Comparison of ENCODE assay signal across 31 cellular contexts in the genomic region with DNA sequence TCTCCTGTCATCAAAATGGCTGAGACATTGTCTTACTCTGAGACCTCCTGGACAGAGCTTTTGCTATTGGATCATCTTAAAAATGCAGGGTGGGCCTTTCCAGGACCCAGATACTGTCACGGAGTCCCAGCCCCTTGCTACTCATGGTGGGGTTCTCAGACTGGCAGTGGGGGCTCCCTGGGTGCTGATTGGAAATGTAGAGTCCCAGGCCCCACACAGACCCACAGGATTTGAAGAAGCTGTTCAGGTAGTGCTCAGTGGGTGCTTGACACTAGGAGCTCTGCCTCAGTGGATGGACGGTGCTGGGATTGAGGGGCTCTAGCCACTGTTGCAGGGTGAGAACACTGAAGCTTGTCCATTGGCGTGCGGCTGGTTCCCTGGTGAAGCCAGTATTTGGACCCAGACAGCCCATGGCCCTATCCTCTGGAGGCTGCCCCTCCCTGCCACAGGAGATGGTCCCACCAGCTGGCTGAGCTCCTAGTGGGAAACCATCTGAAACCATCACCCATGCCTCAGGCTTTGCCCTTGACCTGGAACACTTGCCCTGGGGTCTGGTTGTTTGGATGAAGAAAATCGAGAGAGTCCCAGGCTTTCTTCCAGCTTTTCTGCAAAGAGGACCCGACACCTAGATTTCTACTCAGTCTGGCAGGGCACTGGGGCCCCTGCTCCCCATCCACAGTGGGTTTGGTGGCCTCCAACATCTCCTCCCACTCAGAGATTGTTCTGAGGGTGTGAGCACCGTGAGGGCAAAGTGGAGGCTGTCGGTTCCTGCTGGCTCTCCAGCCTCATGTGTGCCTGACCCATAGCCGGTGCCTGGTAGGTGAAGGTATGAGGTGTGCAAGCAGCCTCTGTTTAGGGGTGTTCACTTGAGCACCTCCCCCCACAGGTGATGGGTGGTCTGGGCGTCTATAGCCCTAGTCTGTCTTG. TPM values are rescaled to one million over a fixed set of nuclear protein-coding genes. Genes with fewer than 3 reads are reported as not detected.
DNase-seq lines count a peak whose midpoint lies in the region; ATAC-seq and TF ChIP-seq lines count a peak whose summit lies in the region.
"Had no signal": no experiment of that assay in that cellular context is flagged by ENCODE, and none has a peak within 500 bp of the region (broad histone marks: within the 10 kb centered on the region; RNA-seq: fewer than 3 reads in every experiment).

No MANE protein-coding gene starts in this region.

- H3F3A ChIP-seq in GM23248 (ENCODE audit: insufficient read depth): no peaks in the 10 kb centered on the region

- DNase-seq in activated CD4-positive, alpha-beta memory T cell treated with anti-CD3 and anti-CD28 coated beads for 36 hours: peak; percentile 3
- DNase-seq in activated CD4-positive, alpha-beta memory T cell treated with anti-CD3 and anti-CD28 coated beads, Interleukin-2, amount 10 ng/mL, durations not matched to agents 7 days and 5 days: no peak
- DNase-seq in activated CD8-positive, alpha-beta memory T cell treated with anti-CD3 and anti-CD28 coated beads, Interleukin-2, amount 10 ng/mL, durations not matched to agents 7 days and 5 days: peak; percentile 26
- peak; percentile 13 for DNase-seq in natural killer cell
- peak; percentile 15 for DNase-seq in stomach
- DNase-seq in GM23248: no peak
- DNase-seq in DMS114 treated with DMSO at 0.1 percent for 48 hours (lab: John Stamatoyannopoulos, UW; ENCODE audit: unreplicated experiment): no peak
- DNase-seq: activated CD8-positive, alpha-beta T cell treated with anti-CD3 and anti-CD28 coated beads for 36 hours; activated gamma-delta T cell treated with Interleukin-2 at 50 U/mL for 16 hours; central memory CD4-positive, alpha-beta T cell; foreskin keratinocyte; H7; KG1; NCI-H1105; NCI-H187 treated with DMSO at 0.1 percent for 48 hours; NCI-H2171; NCI-H510A; occipital lobe; stimulated activated naive CD8-positive, alpha-beta T cell treated with anti-CD3 and anti-CD28 coated beads, Interleukin-15, Interleukin-2, amounts not matched to agents 100 U/mL and 50 U/mL, for 24 hours had no signal

- in situ Hi-C loops in GM23248 (cut with MboI): no loop called here

- WGBS in stomach, 5 donors: 40 to 78% (median 76%) methylated on average over 2 to 10 of the region's 10 CpGs
- 43 to 53% methylated on average over 10 of the region's 10 CpGs for WGBS in GM23248 (ENCODE audit: low coverage in 1 of 2, low lambda C conversion rate in 2 of 2, missing lambda C conversion rate in 2 of 2), 2 experiments

- H3K36me3 ChIP-seq in stomach (no peaks in the 10 kb centered on the region), GM23248 (ENCODE audit: low read depth) (no peaks in the 10 kb centered on the region)
- H3K36me3 ChIP-seq: esophagus muscularis mucosa, SJSA1, thoracic aorta had no signal

- H3K4me2 ChIP-seq in GM23248 (ENCODE audit: unreplicated experiment): no peak overlapping the region

- H3K9ac ChIP-seq in GM23248: no peak overlapping the region

- no peaks in the 10 kb centered on the region for H3K9me2 ChIP-seq in GM23248 (ENCODE audit: insufficient read depth)

- CTCF ChIA-PET in activated CD4-positive, alpha-beta memory T cell treated with anti-CD3 and anti-CD28 coated beads for 36 hours (lab: Charles Lee): no interaction called here
- CTCF ChIA-PET in activated CD4-positive, alpha-beta memory T cell treated with anti-CD3 and anti-CD28 coated beads, Interleukin-2, amount 10 ng/mL, durations not matched to agents 7 days and 5 days (lab: Charles Lee): no interaction called here
- CTCF ChIA-PET in activated CD8-positive, alpha-beta memory T cell treated with anti-CD3 and anti-CD28 coated beads, Interleukin-2, amount 10 ng/mL, durations not matched to agents 7 days and 5 days (lab: Charles Lee): no interaction called here

- H3K36me3 Mint-ChIP-seq in activated CD4-positive, alpha-beta memory T cell treated with anti-CD3 and anti-CD28 coated beads for 36 hours: no peaks in the 10 kb centered on the region
- no peaks in the 10 kb centered on the region for H3K36me3 Mint-ChIP-seq in activated CD4-positive, alpha-beta memory T cell treated with anti-CD3 and anti-CD28 coated beads, Interleukin-2, amount 10 ng/mL, durations not matched to agents 7 days and 5 days (ENCODE audit: low read depth)
- H3K36me3 Mint-ChIP-seq in activated CD8-positive, alpha-beta memory T cell treated with anti-CD3 and anti-CD28 coated beads, Interleukin-2, amount 10 ng/mL, durations not matched to agents 7 days and 5 days: no peaks in the 10 kb centered on the region
- H3K36me3 Mint-ChIP-seq in natural killer cell: no peaks in the 10 kb centered on the region
- H3K36me3 Mint-ChIP-seq: mesothelial cell of epicardium; naive thymus-derived CD4-positive, alpha-beta T cell had no signal

- H3K9me3 ChIP-seq in stomach (no peaks in the 10 kb centered on the region), GM23248 (ENCODE audit: low read depth) (no peaks in the 10 kb centered on the region)
- H3K9me3 ChIP-seq: esophagus muscularis mucosa, SJSA1, thoracic aorta had no signal

- H3K4me1 Mint-ChIP-seq in activated CD4-positive, alpha-beta memory T cell treated with anti-CD3 and anti-CD28 coated beads for 36 hours (ENCODE audit: low read depth): no peaks in the 10 kb centered on the region
- H3K4me1 Mint-ChIP-seq in activated CD4-positive, alpha-beta memory T cell treated with anti-CD3 and anti-CD28 coated beads, Interleukin-2, amount 10 ng/mL, durations not matched to agents 7 days and 5 days: no peaks in the 10 kb centered on the region
- no peaks in the 10 kb centered on the region for H3K4me1 Mint-ChIP-seq in activated CD8-positive, alpha-beta memory T cell treated with anti-CD3 and anti-CD28 coated beads, Interleukin-2, amount 10 ng/mL, durations not matched to agents 7 days and 5 days
- no peaks in the 10 kb centered on the region for H3K4me1 Mint-ChIP-seq in natural killer cell
- H3K4me1 Mint-ChIP-seq: mesothelial cell of epicardium; naive thymus-derived CD4-positive, alpha-beta T cell had no signal

- H3K9me3 Mint-ChIP-seq in activated CD4-positive, alpha-beta memory T cell treated with anti-CD3 and anti-CD28 coated beads for 36 hours: no peaks in the 10 kb centered on the region
- H3K9me3 Mint-ChIP-seq in activated CD4-positive, alpha-beta memory T cell treated with anti-CD3 and anti-CD28 coated beads, Interleukin-2, amount 10 ng/mL, durations not matched to agents 7 days and 5 days: no peaks in the 10 kb centered on the region
- no peaks in the 10 kb centered on the region for H3K9me3 Mint-ChIP-seq in activated CD8-positive, alpha-beta memory T cell treated with anti-CD3 and anti-CD28 coated beads, Interleukin-2, amount 10 ng/mL, durations not matched to agents 7 days and 5 days (ENCODE audit: low read depth)
- no peaks in the 10 kb centered on the region for H3K9me3 Mint-ChIP-seq in natural killer cell
- H3K9me3 Mint-ChIP-seq: activated CD8-positive, alpha-beta T cell treated with anti-CD3 and anti-CD28 coated beads for 36 hours; CD4-positive, alpha-beta T cell; dendritic cell treated with granulocyte-macrophage colony-stimulating factor and Interleukin-4, amounts not matched to agents 40 ng/mL and 50 ng/mL, for 4 days; mesothelial cell of epicardium; naive thymus-derived CD4-positive, alpha-beta T cell had no signal

- no peak for TF ChIP-seq POLR2A in stomach (IDR thresholded peaks at IDR 0.05)

- no peak for TF ChIP-seq EP300 in stomach (IDR thresholded peaks at IDR 0.05)

- H3K27me3 ChIP-seq in stomach: peaks cover 0 to 24% (median 5%) of the 10 kb centered on the region in 3 donors
- peaks cover 24% of the 10 kb centered on the region for H3K27me3 ChIP-seq in GM23248 (replicated peaks; ENCODE audit: insufficient read depth)

- H3K4me1 ChIP-seq in stomach (no peaks in the 10 kb centered on the region), GM23248 (ENCODE audit: insufficient read depth) (no peaks in the 10 kb centered on the region)
- H3K4me1 ChIP-seq: esophagus muscularis mucosa, foreskin keratinocyte, SJSA1 had no signal

- intact Hi-C loops in activated CD4-positive, alpha-beta memory T cell treated with anti-CD3 and anti-CD28 coated beads for 36 hours (cut with micrococcal nuclease): no loop called here
- intact Hi-C loops in natural killer cell (cut with micrococcal nuclease) (no loop called here), stomach (cut with DNase I; ENCODE audit: low total_unique reads) (no loop called here)

- no peaks in the 10 kb centered on the region for H4K20me1 ChIP-seq in GM23248 (ENCODE audit: insufficient read depth)

- no peaks in the 10 kb centered on the region for H3K79me2 ChIP-seq in GM23248 (ENCODE audit: insufficient read depth)

- no peak overlapping the region for H3K4me3 ChIP-seq in stomach
- H3K4me3 ChIP-seq in GM23248: no peak overlapping the region
- H3K4me3 ChIP-seq: esophagus muscularis mucosa, SJSA1, skin epidermis, thoracic aorta had no signal

- H3K27ac Mint-ChIP-seq in activated CD4-positive, alpha-beta memory T cell treated with anti-CD3 and anti-CD28 coated beads for 36 hours: no peak overlapping the region
- no peak overlapping the region for H3K27ac Mint-ChIP-seq in activated CD4-positive, alpha-beta memory T cell treated with anti-CD3 and anti-CD28 coated beads, Interleukin-2, amount 10 ng/mL, durations not matched to agents 7 days and 5 days
- H3K27ac Mint-ChIP-seq in activated CD8-positive, alpha-beta memory T cell treated with anti-CD3 and anti-CD28 coated beads, Interleukin-2, amount 10 ng/mL, durations not matched to agents 7 days and 5 days: no peak overlapping the region
- no peak overlapping the region for H3K27ac Mint-ChIP-seq in natural killer cell
- H3K27ac Mint-ChIP-seq: activated CD8-positive, alpha-beta T cell treated with anti-CD3 and anti-CD28 coated beads for 36 hours; CD4-positive, alpha-beta T cell; dendritic cell treated with granulocyte-macrophage colony-stimulating factor and Interleukin-4, amounts not matched to agents 40 ng/mL and 50 ng/mL, for 4 days; mesothelial cell of epicardium; naive thymus-derived CD4-positive, alpha-beta T cell had no signal

- no peak overlapping the region for H3K4me3 Mint-ChIP-seq in activated CD4-positive, alpha-beta memory T cell treated with anti-CD3 and anti-CD28 coated beads for 36 hours
- H3K4me3 Mint-ChIP-seq in activated CD4-positive, alpha-beta memory T cell treated with anti-CD3 and anti-CD28 coated beads, Interleukin-2, amount 10 ng/mL, durations not matched to agents 7 days and 5 days: no peak overlapping the region
- H3K4me3 Mint-ChIP-seq in activated CD8-positive, alpha-beta memory T cell treated with anti-CD3 and anti-CD28 coated beads, Interleukin-2, amount 10 ng/mL, durations not matched to agents 7 days and 5 days: no peak overlapping the region
- no peak overlapping the region for H3K4me3 Mint-ChIP-seq in natural killer cell
- H3K4me3 Mint-ChIP-seq: activated CD8-positive, alpha-beta T cell treated with anti-CD3 and anti-CD28 coated beads for 36 hours; CD4-positive, alpha-beta T cell; dendritic cell treated with granulocyte-macrophage colony-stimulating factor and Interleukin-4, amounts not matched to agents 40 ng/mL and 50 ng/mL, for 4 days; mesothelial cell of epicardium; naive thymus-derived CD4-positive, alpha-beta T cell had no signal

- POLR2A ChIA-PET in activated CD4-positive, alpha-beta memory T cell treated with anti-CD3 and anti-CD28 coated beads for 36 hours (lab: Charles Lee): no interaction called here
- POLR2A ChIA-PET in activated CD4-positive, alpha-beta memory T cell treated with anti-CD3 and anti-CD28 coated beads, Interleukin-2, amount 10 ng/mL, durations not matched to agents 7 days and 5 days (lab: Charles Lee): no interaction called here

- H3K27me3 Mint-ChIP-seq in activated CD4-positive, alpha-beta memory T cell treated with anti-CD3 and anti-CD28 coated beads for 36 hours: peaks cover 8% of the 10 kb centered on the region
- H3K27me3 Mint-ChIP-seq in activated CD4-positive, alpha-beta memory T cell treated with anti-CD3 and anti-CD28 coated beads, Interleukin-2, amount 10 ng/mL, durations not matched to agents 7 days and 5 days: peaks cover 13% of the 10 kb centered on the region
- peaks cover 32% of the 10 kb centered on the region for H3K27me3 Mint-ChIP-seq in activated CD8-positive, alpha-beta memory T cell treated with anti-CD3 and anti-CD28 coated beads, Interleukin-2, amount 10 ng/mL, durations not matched to agents 7 days and 5 days
- peaks cover 18 to 34% of the 10 kb centered on the region in 2 donors for H3K27me3 Mint-ChIP-seq in natural killer cell (ENCODE audit: low read depth in 2 of 2)

- no peak overlapping the region for H2AFZ ChIP-seq in GM23248

- ATAC-seq in activated CD8-positive, alpha-beta memory T cell treated with anti-CD3 and anti-CD28 coated beads, Interleukin-2, amount 10 ng/mL, durations not matched to agents 7 days and 5 days: no peak
- ATAC-seq in natural killer cell: no peak
- ATAC-seq in HG03045 (IDR thresholded peaks at IDR 0.05; ENCODE audit: unreplicated experiment): no peak
- ATAC-seq: activated CD8-positive, alpha-beta T cell treated with anti-CD3 and anti-CD28 coated beads for 36 hours; foreskin keratinocyte; naive thymus-derived CD4-positive, alpha-beta T cell; stimulated activated naive CD8-positive, alpha-beta T cell treated with anti-CD3 and anti-CD28 coated beads, Interleukin-15, Interleukin-2, amounts not matched to agents 100 U/mL and 50 U/mL, for 24 hours had no signal

- H3K27ac ChIP-seq in stomach (no peak overlapping the region), GM23248 (no peak overlapping the region)
- H3K27ac ChIP-seq: esophagus muscularis mucosa, foreskin keratinocyte, SJSA1, skin epidermis, thoracic aorta had no signal

- TF ChIP-seq CTCF in natural killer cell (IDR thresholded peaks at IDR 0.05) (no peak), stomach (IDR thresholded peaks at IDR 0.05) (no peak)

RNA-seq across cellular contexts. Expression of gene MROH2A, which starts 30.1 kb away (rescaled TPM):
- not detected for total RNA-seq in activated CD4-positive, alpha-beta memory T cell treated with anti-CD3 and anti-CD28 coated beads for 36 hours
- total RNA-seq in activated CD4-positive, alpha-beta memory T cell treated with anti-CD3 and anti-CD28 coated beads, Interleukin-2, amount 10 ng/mL, durations not matched to agents 7 days and 5 days: not detected
- not detected for total RNA-seq in activated CD8-positive, alpha-beta memory T cell treated with anti-CD3 and anti-CD28 coated beads, Interleukin-2, amount 10 ng/mL, durations not matched to agents 7 days and 5 days
- total RNA-seq in natural killer cell (not detected), stomach (1 to 10 TPM in 1 of 5 donors, not detected in 4; 4.0 TPM)
- polyA plus RNA-seq in stomach (1 to 10 TPM in 2 of 3 donors, not detected in 1; 1.1 to 1.4 TPM), GM23248 (2016; fragmentation: Nextera tagmentation; extraction: Ambion mirVana) (not detected in 2 replicates)
- not detected in 2 replicates for total RNA-seq in GM23248 (2014; rRNA removed; shearing (Covaris generic))
- total RNA-seq: activated CD8-positive, alpha-beta T cell treated with anti-CD3 and anti-CD28 coated beads for 36 hours; CD4-positive, alpha-beta T cell; esophagus muscularis mucosa; H7; MCF 10A; mesothelial cell of epicardium; naive thymus-derived CD4-positive, alpha-beta T cell; occipital lobe; RPMI7951; SJSA1; thoracic aorta had no signal
- polyA plus RNA-seq: naive thymus-derived CD4-positive, alpha-beta T cell had no signal

RNA-seq across cellular contexts. Expression of gene HJURP, which starts 46.1 kb away (rescaled TPM):
- 100 to 1,000 TPM in 1 of 2 experiments, 10 to 100 TPM in 1; 98.4 to 102 TPM for total RNA-seq in activated CD4-positive, alpha-beta memory T cell treated with anti-CD3 and anti-CD28 coated beads for 36 hours
- total RNA-seq in activated CD4-positive, alpha-beta memory T cell treated with anti-CD3 and anti-CD28 coated beads, Interleukin-2, amount 10 ng/mL, durations not matched to agents 7 days and 5 days: 100 to 1,000 TPM; 126 to 129 TPM
- total RNA-seq in activated CD8-positive, alpha-beta memory T cell treated with anti-CD3 and anti-CD28 coated beads, Interleukin-2, amount 10 ng/mL, durations not matched to agents 7 days and 5 days: 100 to 1,000 TPM; 111 to 145 TPM
- 1 to 10 TPM in 2 of 3 donors, under 1 TPM in 1; 0.87 to 3.2 (median 1.5) TPM for total RNA-seq in natural killer cell
- 10 to 100 TPM in 1 of 5 donors, 1 to 10 TPM in 4; 2.0 to 28.3 (median 3.3) TPM for total RNA-seq in stomach
- polyA plus RNA-seq in stomach: 1 to 10 TPM; 1.2 to 6.6 (median 2.7) TPM
- total RNA-seq in GM23248 (2014; rRNA removed; shearing (Covaris generic)): 10.9 and 13.2 TPM in 2 replicates
- polyA plus RNA-seq in GM23248 (2016; fragmentation: Nextera tagmentation; extraction: Ambion mirVana): 13.5 and 13.9 TPM in 2 replicates

RNA-seq across cellular contexts. Expression of gene UGT1A1, which starts 48.2 kb away (rescaled TPM):
- not detected for total RNA-seq in activated CD4-positive, alpha-beta memory T cell treated with anti-CD3 and anti-CD28 coated beads for 36 hours
- not detected for total RNA-seq in activated CD4-positive, alpha-beta memory T cell treated with anti-CD3 and anti-CD28 coated beads, Interleukin-2, amount 10 ng/mL, durations not matched to agents 7 days and 5 days
- not detected for total RNA-seq in activated CD8-positive, alpha-beta memory T cell treated with anti-CD3 and anti-CD28 coated beads, Interleukin-2, amount 10 ng/mL, durations not matched to agents 7 days and 5 days
- total RNA-seq in natural killer cell: not detected
- total RNA-seq in stomach: 10 to 100 TPM in 1 of 5 donors, 1 to 10 TPM in 1, under 1 TPM in 2, not detected in 1; 0.73 to 73.0 (median 3.3) TPM
- under 1 TPM in 1 of 3 donors, not detected in 2; 0.43 TPM for polyA plus RNA-seq in stomach
- not detected in 2 replicates for total RNA-seq in GM23248 (2014; rRNA removed; shearing (Covaris generic))
- polyA plus RNA-seq in GM23248 (2016; fragmentation: Nextera tagmentation; extraction: Ambion mirVana): not detected in 2 replicates
- total RNA-seq: A673; activated CD8-positive, alpha-beta T cell treated with anti-CD3 and anti-CD28 coated beads for 36 hours; CD4-positive, alpha-beta T cell; esophagus muscularis mucosa; H7; MCF 10A; mesothelial cell of epicardium; naive thymus-derived CD4-positive, alpha-beta T cell; occipital lobe; RPMI7951; SJSA1; thoracic aorta had no signal
- polyA plus RNA-seq: naive thymus-derived CD4-positive, alpha-beta T cell had no signal

Comparison
In these comparisons a context has a peak if more than half of its experiments do, and no peak if none do; other contexts are left out.
1. DNase-seq: peak in activated CD4-positive, alpha-beta memory T cell treated with anti-CD3 and anti-CD28 coated beads for 36 hours (single experiment), activated CD8-positive, alpha-beta memory T cell treated with anti-CD3 and anti-CD28 coated beads, Interleukin-2, amount 10 ng/mL, durations not matched to agents 7 days and 5 days (single experiment), natural killer cell (single experiment) and stomach (single experiment); none in activated CD4-positive, alpha-beta memory T cell treated with anti-CD3 and anti-CD28 coated beads, Interleukin-2, amount 10 ng/mL, durations not matched to agents 7 days and 5 days (single experiment), GM23248 (single experiment) and DMS114 treated with DMSO at 0.1 percent for 48 hours (single experiment).